Comparison of ENCODE assay signal across 12 cellular contexts in genomic region chr3:189914799-189915198, GRCh38.
DNase-seq lines count a peak whose midpoint lies in the region; ATAC-seq and TF ChIP-seq lines count a peak whose summit lies in the region.
"Had no signal": no experiment of that assay in that cellular context is flagged by ENCODE, and none has a peak within 500 bp of the region (broad histone marks: within the 10 kb centered on the region; RNA-seq: fewer than 3 reads in every experiment).

No MANE protein-coding gene starts in this region.

- no peaks in the 10 kb centered on the region for H4K20me1 ChIP-seq in PC-3 (ENCODE audit: low read length)
- no peaks in the 10 kb centered on the region for H4K20me1 ChIP-seq in smooth muscle cell (ENCODE audit: low read depth)

- H3K9me3 Mint-ChIP-seq in activated T-cell treated with anti-CD3 and anti-CD28 coated beads, Interleukin-2, amount 50 U/mL, for 4 hours: no peaks in the 10 kb centered on the region

- no peak for DNase-seq in activated T-cell treated with anti-CD3 and anti-CD28 coated beads, Interleukin-2, amount 50 U/mL, for 4 hours
- DNase-seq in activated T-cell treated with anti-CD3 and anti-CD28 coated beads, Interleukin-2, amount 50 U/mL, for 48 hours: no peak
- DNase-seq in PC-3 (peak; percentile 94), smooth muscle cell (lab: John Stamatoyannopoulos, UW; ENCODE audit: unreplicated experiment) (no peak), uterus (no peak)
- DNase-seq: activated gamma-delta T cell treated with Interleukin-2 at 50 U/mL for 16 hours; BE2C; NCI-H2081 treated with DMSO at 0.1 percent for 48 hours; stimulated activated CD4-positive, alpha-beta T cell treated with anti-CD3 and anti-CD28 coated beads, Interleukin-4, amount 100 ng/mL, for 1 hour had no signal

- H3F3A ChIP-seq in PC-3 (ENCODE audit: low read length, unreplicated experiment): peaks cover 11% of the 10 kb centered on the region
- peaks cover 10% of the 10 kb centered on the region for H3F3A ChIP-seq in smooth muscle cell (ENCODE audit: low read depth)

- H3K36me3 ChIP-seq in PC-3 (ENCODE audit: low read depth, low read length) (no peaks in the 10 kb centered on the region), smooth muscle cell (ENCODE audit: low read depth) (no peaks in the 10 kb centered on the region), uterus (no peaks in the 10 kb centered on the region)
- H3K36me3 ChIP-seq: BE2C had no signal

- no peaks in the 10 kb centered on the region for H3K27me3 ChIP-seq in PC-3 (ENCODE audit: low read length)
- H3K27me3 ChIP-seq in smooth muscle cell (ENCODE audit: low read depth): no peaks in the 10 kb centered on the region
- H3K27me3 ChIP-seq in uterus: no peaks in the 10 kb centered on the region
- H3K27me3 ChIP-seq: BE2C had no signal

- peaks cover 57% of the 10 kb centered on the region for H3K4me1 ChIP-seq in PC-3 (ENCODE audit: insufficient read depth, low read length)
- H3K4me1 ChIP-seq in smooth muscle cell (ENCODE audit: low read depth): peaks cover 7% of the 10 kb centered on the region
- no peaks in the 10 kb centered on the region for H3K4me1 ChIP-seq in uterus
- H3K4me1 ChIP-seq: BE2C had no signal

- peaks cover 6% of the 10 kb centered on the region for H3K27me3 Mint-ChIP-seq in activated T-cell treated with anti-CD3 and anti-CD28 coated beads, Interleukin-2, amount 50 U/mL, for 4 hours (ENCODE audit: low read depth)

- TF ChIP-seq CTCF in PC-3 (conservative IDR thresholded peaks at IDR 0.05; ENCODE audit: low read depth, low read length) (no peak), smooth muscle cell (IDR thresholded peaks at IDR 0.05; ENCODE audit: borderline replicate concordance, insufficient read depth, poor library complexity, severe bottlenecking) (no peak), uterus (IDR thresholded peaks at IDR 0.05) (no peak)

- TF ChIP-seq POLR2A in uterus (IDR thresholded peaks at IDR 0.05): no peak

- 0 out of 2 replicates have a peak overlapping the region, but pooled peaks have one; percentile 0 for H3K9ac ChIP-seq in PC-3 (ENCODE audit: low read length)
- H3K9ac ChIP-seq in smooth muscle cell (ENCODE audit: low read depth): no peak overlapping the region

- peak; percentile 25 to 30 for ATAC-seq in activated T-cell treated with anti-CD3 and anti-CD28 coated beads, Interleukin-2, amount 50 U/mL, for 4 hours
- peak; percentile 89 for ATAC-seq in PC-3
- peak; percentile 91 for ATAC-seq in esophagus mucosa
- no peak for ATAC-seq in HG03159 (IDR thresholded peaks at IDR 0.05; ENCODE audit: unreplicated experiment)
- ATAC-seq in HG03432 (IDR thresholded peaks at IDR 0.05; ENCODE audit: unreplicated experiment): no peak

- intact Hi-C loops in PC-3 (cut with micrococcal nuclease): loop anchor here (1.0 kb wide), 2 partner anchors 23 to 199 kb away; no protein-coding TSS in a partner anchor
- intact Hi-C loops in uterus (cut with DNase I; ENCODE audit: low total_unique reads): no loop called here

- H3K79me2 ChIP-seq in PC-3 (ENCODE audit: low read length) (no peaks in the 10 kb centered on the region), smooth muscle cell (ENCODE audit: low read depth) (no peaks in the 10 kb centered on the region)

- H2AFZ ChIP-seq in PC-3 (ENCODE audit: low read length) (no peak overlapping the region), smooth muscle cell (ENCODE audit: low read depth) (no peak overlapping the region)

- H3K4me3 ChIP-seq in PC-3 (ENCODE audit: low read length) (no peak overlapping the region), smooth muscle cell (no peak overlapping the region), uterus (no peak overlapping the region)

- H3K27ac ChIP-seq in PC-3 (ENCODE audit: low read length): peak overlapping the region; percentile 74
- peak overlapping the region; percentile 69 for H3K27ac ChIP-seq in smooth muscle cell (ENCODE audit: low read depth)
- H3K27ac ChIP-seq in uterus: no peak overlapping the region

- CTCF ChIA-PET in PC-3 (lab: Charles Lee): no interaction called here

- no peaks in the 10 kb centered on the region; the same call in 1 of the 2 replicates for H3K9me2 ChIP-seq in PC-3 (replicated peaks; ENCODE audit: low read length)

- H3K4me2 ChIP-seq in PC-3 (ENCODE audit: low read length): peak overlapping the region; percentile 52
- peak overlapping the region; percentile 56 for H3K4me2 ChIP-seq in smooth muscle cell

- no peak overlapping the region for H3K4me3 Mint-ChIP-seq in activated T-cell treated with anti-CD3 and anti-CD28 coated beads, Interleukin-2, amount 50 U/mL, for 4 hours

- H3K4me1 Mint-ChIP-seq in activated T-cell treated with anti-CD3 and anti-CD28 coated beads, Interleukin-2, amount 50 U/mL, for 4 hours (ENCODE audit: low read depth): no peaks in the 10 kb centered on the region

- WGBS in smooth muscle cell (ENCODE audit: low lambda C conversion rate): 0% methylated on average over 3 of the region's 3 CpGs

- H3K9me3 ChIP-seq in PC-3 (ENCODE audit: low read length) (no peaks in the 10 kb centered on the region), smooth muscle cell (replicated peaks; ENCODE audit: low read depth) (no peaks in the 10 kb centered on the region), uterus (no peaks in the 10 kb centered on the region)
- H3K9me3 ChIP-seq: BE2C had no signal

- no peaks in the 10 kb centered on the region for H3K36me3 Mint-ChIP-seq in activated T-cell treated with anti-CD3 and anti-CD28 coated beads, Interleukin-2, amount 50 U/mL, for 4 hours (ENCODE audit: insufficient read depth)

- POLR2A ChIA-PET in PC-3 (lab: Charles Lee; ENCODE audit: unreplicated experiment): no interaction called here

- no TSS peak for BruUV-seq in PC-3 (replicated peaks; lab: Mats Ljungman, UMichigan)

Comparison
In these comparisons a context has a peak if more than half of its experiments do, and no peak if none do; other contexts are left out.
1. ATAC-seq: peak in activated T-cell treated with anti-CD3 and anti-CD28 coated beads, Interleukin-2, amount 50 U/mL, for 4 hours (2 of 2), PC-3 (single experiment) and esophagus mucosa (single experiment); none in HG03159 (single experiment) and HG03432 (single experiment).
2. H3K27ac ChIP-seq: peak in PC-3 (single experiment) and smooth muscle cell (single experiment); none in uterus (0 of 2).